Comparison of ENCODE assay signal across 8 cellular contexts in the genomic region with DNA sequence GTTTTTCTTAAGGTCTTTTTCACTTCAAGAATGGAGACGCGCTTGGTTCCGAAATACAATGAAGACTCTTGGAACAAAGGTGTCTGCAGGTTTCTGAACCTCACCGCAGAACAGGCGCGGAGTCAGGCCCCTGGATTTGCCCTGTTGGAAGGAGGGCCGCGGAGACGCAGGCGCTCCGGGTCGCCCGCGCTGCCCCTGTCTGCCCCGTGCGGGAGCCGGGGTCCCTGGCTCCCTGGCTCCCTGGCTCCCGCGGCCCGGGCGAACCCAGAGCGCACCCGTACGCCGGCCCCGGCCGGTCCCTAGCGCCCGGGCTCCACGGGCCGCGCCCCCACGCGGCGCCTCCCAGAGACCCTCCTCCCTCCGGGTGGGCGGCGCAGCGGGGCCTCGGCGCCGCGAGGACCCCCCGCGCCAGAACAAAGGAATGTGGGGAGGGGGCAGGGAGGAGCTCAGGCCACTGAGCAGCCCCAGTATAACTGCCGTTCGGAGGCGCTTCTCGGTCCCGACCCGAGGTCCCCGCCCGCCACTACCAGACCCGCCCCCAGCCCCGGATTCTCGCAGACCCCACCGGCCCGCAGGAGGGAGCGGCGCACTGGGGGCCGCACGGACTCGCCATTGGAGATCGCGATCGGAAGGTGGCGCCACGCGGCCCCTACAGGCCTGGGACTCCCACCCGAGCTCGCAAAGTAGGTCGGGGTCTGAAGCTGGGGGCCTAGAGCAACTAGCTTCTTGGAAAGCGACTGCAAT. TPM values are rescaled to one million over a fixed set of nuclear protein-coding genes. Genes with fewer than 3 reads are reported as not detected.
A peak's percentile ranks its signal among the peaks of the same experiment; 100 is the strongest.
DNase-seq lines count a peak whose midpoint lies in the region; ATAC-seq and TF ChIP-seq lines count a peak whose summit lies in the region.

No MANE protein-coding gene starts in this region.

- no peaks in the 10 kb centered on the region for H3K27me3 Mint-ChIP-seq in activated CD4-positive, alpha-beta memory T cell treated with anti-CD3 and anti-CD28 coated beads, Interleukin-2, amount 10 ng/mL, durations not matched to agents 7 days and 5 days

- TF ChIP-seq EP300 in gastroesophageal sphincter (IDR thresholded peaks at IDR 0.05) = no peak

- ATAC-seq in gastroesophageal sphincter (no peak), GM21576 (IDR thresholded peaks at IDR 0.05; ENCODE audit: unreplicated experiment) (no peak)

- peak overlapping the region; percentile 93 for H3K27ac Mint-ChIP-seq in activated CD4-positive, alpha-beta memory T cell treated with anti-CD3 and anti-CD28 coated beads, Interleukin-2, amount 10 ng/mL, durations not matched to agents 7 days and 5 days

- TF ChIP-seq POLR2A in gastroesophageal sphincter (IDR thresholded peaks at IDR 0.05) = no peak

- H3K27ac ChIP-seq in gastroesophageal sphincter (peak overlapping the region; percentile 90 to 98 (median 95)), neutrophil (peak overlapping the region; percentile 99)

- no peaks in the 10 kb centered on the region for H3K27me3 ChIP-seq in gastroesophageal sphincter
- H3K27me3 ChIP-seq in neutrophil = no peaks in the 10 kb centered on the region

- H3K36me3 ChIP-seq in gastroesophageal sphincter (no peaks in the 10 kb centered on the region), neutrophil (no peaks in the 10 kb centered on the region)

- no peaks in the 10 kb centered on the region for H3K9me3 ChIP-seq in gastroesophageal sphincter
- H3K9me3 ChIP-seq in neutrophil = no peaks in the 10 kb centered on the region

- H3K4me1 ChIP-seq in gastroesophageal sphincter = peaks cover 3 to 70% (median 11%) of the 10 kb centered on the region in 3 donors
- H3K4me1 ChIP-seq in neutrophil (ENCODE audit: control insufficient read depth in 1 of 2, insufficient read depth in 1 of 2, low read depth in 1 of 2, low read length in 1 of 2) = peaks cover 65 to 75% of the 10 kb centered on the region in 2 experiments

- peak overlapping the region; percentile 86 for H3K4me3 Mint-ChIP-seq in activated CD4-positive, alpha-beta memory T cell treated with anti-CD3 and anti-CD28 coated beads, Interleukin-2, amount 10 ng/mL, durations not matched to agents 7 days and 5 days

- POLR2A ChIA-PET in activated CD4-positive, alpha-beta memory T cell treated with anti-CD3 and anti-CD28 coated beads, Interleukin-2, amount 10 ng/mL, durations not matched to agents 7 days and 5 days (lab: Charles Lee) = interaction anchor here (0.8 to 10.3 kb wide), 16 partner anchors 10 to 391 kb away, joined by 3 to 296 read pairs (median 14); a partner anchor contains a TSS

- no peaks in the 10 kb centered on the region for H3K9me3 Mint-ChIP-seq in activated CD4-positive, alpha-beta memory T cell treated with anti-CD3 and anti-CD28 coated beads, Interleukin-2, amount 10 ng/mL, durations not matched to agents 7 days and 5 days

- peaks cover 62% of the 10 kb centered on the region for H3K4me1 Mint-ChIP-seq in activated CD4-positive, alpha-beta memory T cell treated with anti-CD3 and anti-CD28 coated beads, Interleukin-2, amount 10 ng/mL, durations not matched to agents 7 days and 5 days

- peak; percentile 47 for DNase-seq in activated CD4-positive, alpha-beta T cell treated with anti-CD3 and anti-CD28 coated beads for 48 hours
- no peak for DNase-seq in activated CD4-positive, alpha-beta T cell treated with anti-CD3 and anti-CD28 coated beads for 4 hours
- no peak for DNase-seq in activated CD4-positive, alpha-beta memory T cell treated with anti-CD3 and anti-CD28 coated beads, Interleukin-2, amount 10 ng/mL, durations not matched to agents 7 days and 5 days
- no peak for DNase-seq in RPMI8226
- DNase-seq in NCI-H748 treated with DMSO at 0.1 percent for 48 hours (lab: John Stamatoyannopoulos, UW) = no peak

- WGBS in gastroesophageal sphincter (ENCODE audit: low coverage in 1 of 2), 2 donors = 9% methylated on average over 13 of the region's 73 CpGs; no CpG with 5 or more reads in 1 of the 2 donors

- peaks cover 44% of the 10 kb centered on the region for H3K36me3 Mint-ChIP-seq in activated CD4-positive, alpha-beta memory T cell treated with anti-CD3 and anti-CD28 coated beads, Interleukin-2, amount 10 ng/mL, durations not matched to agents 7 days and 5 days (ENCODE audit: low read depth)

- H3K4me3 ChIP-seq in gastroesophageal sphincter = peak overlapping the region; percentile 90 to 98
- peak overlapping the region; percentile 70 to 100 for H3K4me3 ChIP-seq in neutrophil (ENCODE audit: low read depth in 1 of 2, low read length in 1 of 2)

- CTCF ChIA-PET in activated CD4-positive, alpha-beta memory T cell treated with anti-CD3 and anti-CD28 coated beads, Interleukin-2, amount 10 ng/mL, durations not matched to agents 7 days and 5 days (lab: Charles Lee) = interaction anchor here (0.6 to 2.7 kb wide), 5 partner anchors 48 to 257 kb away, joined by 4 to 18 read pairs (median 6); no protein-coding TSS in a partner anchor

- peak in 1 of 4 experiments; percentile 64 for TF ChIP-seq CTCF in gastroesophageal sphincter (IDR thresholded peaks at IDR 0.05)
- TF ChIP-seq CTCF in neutrophil (IDR thresholded peaks at IDR 0.05) = no peak

RNA-seq across cellular contexts. Expression of a gene that starts 2.4 kb away (rescaled TPM):
- 100 to 1,000 TPM in 1 of 2 experiments, 10 to 100 TPM in 1; 98.9 to 100 TPM for total RNA-seq in activated CD4-positive, alpha-beta memory T cell treated with anti-CD3 and anti-CD28 coated beads, Interleukin-2, amount 10 ng/mL, durations not matched to agents 7 days and 5 days
- total RNA-seq in gastroesophageal sphincter = 10 to 100 TPM; 16.8 to 64.8 (median 28.2) TPM

RNA-seq across cellular contexts. Expression of a gene that starts 59.5 kb away (rescaled TPM):
- 10 to 100 TPM; 34.8 to 39.3 TPM for total RNA-seq in activated CD4-positive, alpha-beta memory T cell treated with anti-CD3 and anti-CD28 coated beads, Interleukin-2, amount 10 ng/mL, durations not matched to agents 7 days and 5 days
- total RNA-seq in gastroesophageal sphincter = 10 to 100 TPM; 23.0 to 39.2 (median 25.7) TPM
